ENCODE assay signal across 1 cellular context in the genomic region with DNA sequence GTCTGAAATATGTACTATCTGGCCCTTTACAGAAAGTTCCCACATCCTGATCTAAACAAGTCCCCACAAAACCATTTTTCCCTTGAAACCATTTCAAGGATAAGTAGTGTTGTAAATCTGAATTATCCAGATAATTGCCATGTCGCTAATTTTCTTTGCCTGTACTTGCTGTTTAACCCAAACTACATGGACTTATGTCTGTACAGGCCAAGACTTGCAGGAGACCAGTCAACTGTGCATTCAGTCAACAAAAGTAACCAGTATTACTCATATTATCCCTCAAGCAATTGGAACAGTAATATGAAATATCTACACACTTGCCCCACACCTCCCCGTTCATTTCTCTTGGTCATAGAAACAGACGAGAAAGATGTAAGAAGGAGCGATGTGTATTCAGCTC.
TF ChIP-seq lines count a peak whose summit lies in the region.

No MANE protein-coding gene starts in this region.

TF ChIP-seq in HEK293, 187 proteins besides CTCF, POLR2A, EP300 and RAD21 (continued from another document):
- TF ChIP-seq PRDM6 (tag by site-specific recombination; IDR thresholded peaks at IDR 0.05) (peak; percentile 64), SALL2 (tag by site-specific recombination; IDR thresholded peaks at IDR 0.05; ENCODE audit: borderline replicate concordance) (no peak), ZBTB44 (tag by site-specific recombination; IDR thresholded peaks at IDR 0.05) (peak; percentile 47; the same call in 1 of the 2 replicates), ZNF776 (tag by site-specific recombination; IDR thresholded peaks at IDR 0.05; ENCODE audit: borderline replicate concordance) (no peak), ZNF2 (tag by site-specific recombination; IDR thresholded peaks at IDR 0.05) (no peak), OVOL3 (tag by site-specific recombination; IDR thresholded peaks at IDR 0.05) (no peak)
